In the genomic region with DNA sequence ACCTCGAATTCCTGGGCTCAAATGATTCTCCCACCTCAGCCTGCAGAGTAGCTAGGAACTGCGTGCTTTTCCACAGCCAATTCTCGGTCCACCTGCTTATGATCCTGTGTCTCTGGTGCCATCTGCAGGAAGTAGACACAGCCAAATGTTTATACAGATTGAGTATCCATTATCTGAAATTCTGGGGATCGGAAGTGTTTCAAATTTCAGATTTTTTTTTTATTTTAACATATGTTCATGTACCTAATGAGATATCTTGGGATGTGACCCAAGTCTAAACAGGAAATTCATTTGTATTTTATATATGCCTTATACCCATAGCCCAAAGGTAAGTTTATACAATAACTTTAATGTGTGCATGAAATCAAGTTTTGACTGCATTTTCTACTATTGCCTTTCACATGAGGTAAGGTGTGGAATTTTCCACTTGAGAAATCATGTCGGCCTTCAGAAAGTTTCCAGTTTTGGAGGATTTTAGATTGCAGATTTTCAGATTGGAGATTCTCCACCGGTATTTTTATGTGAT, we compare ENCODE assay signal across 8 cellular contexts.
DNase-seq lines count a peak whose midpoint lies in the region; ATAC-seq and TF ChIP-seq lines count a peak whose summit lies in the region.

No MANE protein-coding gene starts in this region.

- TF ChIP-seq CTCF in BJ (IDR thresholded peaks at IDR 0.05; ENCODE audit: insufficient read depth, low read depth, low read length) = peak; percentile 72
- peak; percentile 8; the same call in 1 of the 3 replicates for TF ChIP-seq CTCF in GM12872 (IDR thresholded peaks at IDR 0.05; ENCODE audit: insufficient read depth, low read depth, low read length)
- peak; percentile 66 for TF ChIP-seq CTCF in OCI-LY7 (conservative IDR thresholded peaks at IDR 0.05; ENCODE audit: low read length)
- peak; percentile 74 for TF ChIP-seq CTCF in endodermal cell (conservative IDR thresholded peaks at IDR 0.05)
- TF ChIP-seq CTCF in neural cell (IDR thresholded peaks at IDR 0.05; ENCODE audit: poor library complexity, severe bottlenecking) = peak; percentile 77

- H2AFZ ChIP-seq in OCI-LY7 (ENCODE audit: low read length) (no peak overlapping the region), neural cell (ENCODE audit: low read depth, low read length) (no peak overlapping the region)

- no peaks in the 10 kb centered on the region for H3K79me2 ChIP-seq in OCI-LY7 (ENCODE audit: insufficient read depth, low read depth, low read length)
- no peaks in the 10 kb centered on the region for H3K79me2 ChIP-seq in neural cell (replicated peaks; ENCODE audit: insufficient read depth, low read length)

- H3K4me1 Mint-ChIP-seq in endodermal cell = peaks cover 1% of the 10 kb centered on the region

- H3K27me3 Mint-ChIP-seq in endodermal cell (ENCODE audit: insufficient read depth) = peaks cover 30% of the 10 kb centered on the region

- H3K27ac Mint-ChIP-seq in endodermal cell = no peak overlapping the region

- H3K4me2 ChIP-seq in OCI-LY7 (ENCODE audit: low read length) = no peak overlapping the region
- H3K4me2 ChIP-seq in neural cell (ENCODE audit: low read length) = no peak overlapping the region

- H3K36me3 ChIP-seq in BJ (ENCODE audit: control insufficient read depth, insufficient read depth, low read length) = no peaks in the 10 kb centered on the region
- H3K36me3 ChIP-seq in OCI-LY7 (ENCODE audit: insufficient read depth, low read length) = no peaks in the 10 kb centered on the region
- no peaks in the 10 kb centered on the region for H3K36me3 ChIP-seq in endodermal cell (ENCODE audit: control insufficient read depth, insufficient read depth, low read length)
- no peaks in the 10 kb centered on the region for H3K36me3 ChIP-seq in neural cell (ENCODE audit: insufficient read depth, low read length)

- no peak overlapping the region for H3K4me3 Mint-ChIP-seq in endodermal cell

- peak; percentile 75 for TF ChIP-seq RAD21 in neural cell (conservative IDR thresholded peaks at IDR 0.05)

- DNase-seq in BJ (ENCODE audit: low read depth) (no peak), OCI-LY7 (ENCODE audit: low spot score) (peak; percentile 10), endodermal cell (peak; percentile 66), GM19238 (ENCODE audit: insufficient read length, low spot score) (no peak)

- H3K9ac ChIP-seq in endodermal cell (ENCODE audit: extremely low read depth, low read length, poor library complexity, severe bottlenecking) (no peak overlapping the region), neural cell (ENCODE audit: low read length) (no peak overlapping the region)

- intact Hi-C loops in OCI-LY7 (cut with micrococcal nuclease; ENCODE audit: unreplicated experiment) = no loop called here

- H4K20me1 ChIP-seq in OCI-LY7 (ENCODE audit: insufficient read depth, low read length) (no peaks in the 10 kb centered on the region), neural cell (ENCODE audit: insufficient read depth) (no peaks in the 10 kb centered on the region)

- CTCF ChIA-PET in BJ (lab: Yijun Ruan, JAX) = interaction anchor here (0.6 to 3.1 kb wide), 36 partner anchors 9 to 1286 kb away, joined by 3 to 35 read pairs (median 4); a partner anchor contains a TSS
- CTCF ChIA-PET in OCI-LY7 (lab: Charles Lee; ENCODE audit: unreplicated experiment) = no interaction called here

- H3K27ac ChIP-seq in OCI-LY7 (ENCODE audit: low read depth, low read length, poor library complexity, severe bottlenecking) = no peak overlapping the region
- H3K27ac ChIP-seq in endodermal cell (ENCODE audit: low read depth, low read length) = no peak overlapping the region
- no peak overlapping the region for H3K27ac ChIP-seq in neural cell (ENCODE audit: low read length)

- WGBS in endodermal cell (ENCODE audit: insufficient coverage in 1 of 2, insufficient read length in 1 of 2), 2 experiments = 65 to 74% methylated on average over 5 of the region's 6 CpGs

- no peaks in the 10 kb centered on the region for H3K4me1 ChIP-seq in OCI-LY7 (ENCODE audit: insufficient read depth, low read length, poor library complexity, severe bottlenecking)
- H3K4me1 ChIP-seq in endodermal cell (ENCODE audit: control insufficient read depth, insufficient read depth, low read length) = no peaks in the 10 kb centered on the region

- H3K36me3 Mint-ChIP-seq in endodermal cell (ENCODE audit: low read depth) = no peaks in the 10 kb centered on the region

- H3K27me3 ChIP-seq in BJ (ENCODE audit: control insufficient read depth, insufficient read depth, low read length) = peaks cover 2% of the 10 kb centered on the region; the same call in 1 of the 2 replicates
- peaks cover 38% of the 10 kb centered on the region for H3K27me3 ChIP-seq in endodermal cell (ENCODE audit: control insufficient read depth, insufficient read depth, low read length, poor library complexity, severe bottlenecking)
- no peaks in the 10 kb centered on the region for H3K27me3 ChIP-seq in neural cell (ENCODE audit: insufficient read depth, low read depth, low read length)

- BruUV-seq in OCI-LY7 (replicated peaks; lab: Mats Ljungman, UMichigan) = no TSS peak

- H3K9me2 ChIP-seq in OCI-LY7 (ENCODE audit: insufficient read depth, low read length) (no peaks in the 10 kb centered on the region), neural cell (ENCODE audit: insufficient read depth, low read length) (no peaks in the 10 kb centered on the region)

- POLR2A ChIA-PET in BJ (lab: Charles Lee) = interaction anchor here (0.7 kb wide), 1 partner anchor 141 kb away, joined by 3 read pairs; no protein-coding TSS in a partner anchor
- POLR2A ChIA-PET in OCI-LY7 (lab: Charles Lee) = no interaction called here

- TF ChIP-seq EP300 in neural cell (conservative IDR thresholded peaks at IDR 0.05; ENCODE audit: poor library complexity, severe bottlenecking) = no peak

- H3F3A ChIP-seq in neural cell (ENCODE audit: insufficient read depth, low read length, poor library complexity, severe bottlenecking) = no peaks in the 10 kb centered on the region

- no peak overlapping the region for H3K4me3 ChIP-seq in BJ (ENCODE audit: low read depth, low read length)
- no peak overlapping the region for H3K4me3 ChIP-seq in OCI-LY7 (ENCODE audit: low read depth, low read length, poor library complexity, severe bottlenecking)
- H3K4me3 ChIP-seq in endodermal cell (ENCODE audit: low read length) = no peak overlapping the region
- no peak overlapping the region for H3K4me3 ChIP-seq in neural cell (ENCODE audit: low read length)

- H3K9me3 ChIP-seq in OCI-LY7 (ENCODE audit: low read length) = no peaks in the 10 kb centered on the region
- H3K9me3 ChIP-seq in endodermal cell (ENCODE audit: control insufficient read depth, low read length) = no peaks in the 10 kb centered on the region
- no peaks in the 10 kb centered on the region for H3K9me3 ChIP-seq in neural cell (ENCODE audit: low read length)

- ATAC-seq in HG03460 (IDR thresholded peaks at IDR 0.05; ENCODE audit: unreplicated experiment) (no peak), GM21447 (IDR thresholded peaks at IDR 0.05; ENCODE audit: unreplicated experiment) (no peak)

- no peaks in the 10 kb centered on the region for H3K9me3 Mint-ChIP-seq in endodermal cell

TF ChIP-seq in neural cell, 6 proteins besides CTCF, POLR2A, EP300 and RAD21:
- peak; percentile 70 for TF ChIP-seq SMC3 (conservative IDR thresholded peaks at IDR 0.05; ENCODE audit: poor library complexity)
- TF ChIP-seq, protein P1, sequence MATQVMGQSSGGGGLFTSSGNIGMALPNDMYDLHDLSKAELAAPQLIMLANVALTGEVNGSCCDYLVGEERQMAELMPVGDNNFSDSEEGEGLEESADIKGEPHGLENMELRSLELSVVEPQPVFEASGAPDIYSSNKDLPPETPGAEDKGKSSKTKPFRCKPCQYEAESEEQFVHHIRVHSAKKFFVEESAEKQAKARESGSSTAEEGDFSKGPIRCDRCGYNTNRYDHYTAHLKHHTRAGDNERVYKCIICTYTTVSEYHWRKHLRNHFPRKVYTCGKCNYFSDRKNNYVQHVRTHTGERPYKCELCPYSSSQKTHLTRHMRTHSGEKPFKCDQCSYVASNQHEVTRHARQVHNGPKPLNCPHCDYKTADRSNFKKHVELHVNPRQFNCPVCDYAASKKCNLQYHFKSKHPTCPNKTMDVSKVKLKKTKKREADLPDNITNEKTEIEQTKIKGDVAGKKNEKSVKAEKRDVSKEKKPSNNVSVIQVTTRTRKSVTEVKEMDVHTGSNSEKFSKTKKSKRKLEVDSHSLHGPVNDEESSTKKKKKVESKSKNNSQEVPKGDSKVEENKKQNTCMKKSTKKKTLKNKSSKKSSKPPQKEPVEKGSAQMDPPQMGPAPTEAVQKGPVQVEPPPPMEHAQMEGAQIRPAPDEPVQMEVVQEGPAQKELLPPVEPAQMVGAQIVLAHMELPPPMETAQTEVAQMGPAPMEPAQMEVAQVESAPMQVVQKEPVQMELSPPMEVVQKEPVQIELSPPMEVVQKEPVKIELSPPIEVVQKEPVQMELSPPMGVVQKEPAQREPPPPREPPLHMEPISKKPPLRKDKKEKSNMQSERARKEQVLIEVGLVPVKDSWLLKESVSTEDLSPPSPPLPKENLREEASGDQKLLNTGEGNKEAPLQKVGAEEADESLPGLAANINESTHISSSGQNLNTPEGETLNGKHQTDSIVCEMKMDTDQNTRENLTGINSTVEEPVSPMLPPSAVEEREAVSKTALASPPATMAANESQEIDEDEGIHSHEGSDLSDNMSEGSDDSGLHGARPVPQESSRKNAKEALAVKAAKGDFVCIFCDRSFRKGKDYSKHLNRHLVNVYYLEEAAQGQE (IDR thresholded peaks at IDR 0.05; ENCODE audit: borderline replicate concordance) = no peak

Comparison
In these comparisons a context has a peak if more than half of its experiments do, and no peak if none do; other contexts are left out.
1. DNase-seq: peak in OCI-LY7 (single experiment) and endodermal cell (single experiment); none in BJ (single experiment) and GM19238 (single experiment).
2. CTCF ChIP-seq: peak in every context shown above with its lines; median percentile 77 in neural cell; 74 in endodermal cell; 72 in BJ; 66 in OCI-LY7; 8 in GM12872.